12 cellular contexts compared by ENCODE assay signal in the genomic region with DNA sequence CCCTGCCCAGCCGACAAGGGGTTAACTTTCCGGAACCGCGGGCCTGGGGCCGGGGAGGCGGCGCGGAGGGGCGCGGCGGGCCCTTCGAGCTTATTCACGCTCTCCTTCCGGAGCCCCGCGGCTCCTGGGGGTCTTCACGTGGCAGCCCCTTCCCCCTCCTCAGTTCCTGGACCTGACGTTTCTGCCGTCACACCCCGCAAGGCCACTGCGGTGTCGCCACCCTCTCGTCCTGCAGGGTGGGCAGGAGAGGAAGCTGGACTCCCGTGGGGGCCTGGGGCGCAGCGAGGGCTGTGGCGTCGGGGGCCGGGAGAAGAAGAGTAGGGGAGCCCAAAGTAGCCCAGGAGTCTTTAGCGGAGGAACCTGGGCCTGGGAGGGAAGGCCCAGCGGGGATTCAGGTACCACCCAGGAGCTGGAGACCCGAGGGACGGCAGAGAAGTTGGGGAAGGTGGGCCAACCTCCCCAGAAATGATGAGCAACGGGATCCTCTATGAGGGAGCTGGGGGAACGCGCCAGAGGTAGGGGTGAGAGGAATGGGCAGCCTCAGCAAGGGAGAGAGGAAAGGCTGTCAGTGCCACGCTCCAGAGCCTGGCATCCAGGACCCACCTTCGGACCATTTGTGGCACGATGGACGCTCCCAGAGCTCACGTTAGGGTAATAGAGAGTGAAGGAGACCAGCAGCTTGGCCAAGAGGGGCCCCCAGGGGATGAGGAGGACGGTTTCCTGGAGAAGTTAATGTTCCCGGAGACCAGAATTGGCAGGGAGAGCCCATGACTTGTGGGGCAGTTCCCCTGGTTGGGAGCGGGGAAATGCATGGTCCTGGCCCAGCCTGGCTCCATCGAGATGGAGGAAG. TPM values are rescaled to one million over a fixed set of nuclear protein-coding genes. Genes with fewer than 3 reads are reported as not detected.
DNase-seq lines count a peak whose midpoint lies in the region; FAIRE-seq and TF ChIP-seq lines count a peak whose summit lies in the region.
"Had no signal": no experiment of that assay in that cellular context is flagged by ENCODE, and none has a peak within 500 bp of the region (broad histone marks: within the 10 kb centered on the region; RNA-seq: fewer than 3 reads in every experiment).

No MANE protein-coding gene starts in this region.

- H4K20me1 ChIP-seq in OCI-LY1 (ENCODE audit: insufficient read depth, low read length) (no peaks in the 10 kb centered on the region), smooth muscle cell (ENCODE audit: low read depth) (peaks cover 11% of the 10 kb centered on the region)

- H3K79me2 ChIP-seq in OCI-LY1 (ENCODE audit: insufficient read depth, low read length) (no peaks in the 10 kb centered on the region), smooth muscle cell (ENCODE audit: low read depth) (no peaks in the 10 kb centered on the region)

- DNase-seq in NCI-H82 (lab: John Stamatoyannopoulos, UW) (peak; percentile 61), NCI-H82 treated with DMSO at 0.1 percent for 48 hours (lab: John Stamatoyannopoulos, UW; ENCODE audit: unreplicated experiment) (no peak), left ventricle myocardium inferior (no peak), smooth muscle cell (lab: John Stamatoyannopoulos, UW; ENCODE audit: unreplicated experiment) (no peak), NCI-H2107 treated with DMSO at 0.1 percent for 48 hours (lab: John Stamatoyannopoulos, UW; ENCODE audit: unreplicated experiment) (no peak), hippocampal formation (lab: John Stamatoyannopoulos, UW) (no peak), RCC 7860 (ENCODE audit: low spot score) (no peak)
- DNase-seq: activated CD8-positive, alpha-beta memory T cell treated with anti-CD3 and anti-CD28 coated beads for 24 hours; NCI-H1092 had no signal

- intact Hi-C loops in left ventricle myocardium inferior (cut with micrococcal nuclease), result no loop called here

- H3F3A ChIP-seq in OCI-LY1 (ENCODE audit: insufficient read depth, low read length), result no peaks in the 10 kb centered on the region
- peaks cover 6% of the 10 kb centered on the region for H3F3A ChIP-seq in smooth muscle cell (ENCODE audit: low read depth)

- H3K4me3 ChIP-seq in OCI-LY1 (ENCODE audit: low read depth, low read length, poor library complexity, severe bottlenecking) (no peak overlapping the region), left ventricle myocardium inferior (peak overlapping the region; percentile 87), smooth muscle cell (peak overlapping the region; percentile 62)

- no peaks in the 10 kb centered on the region for H3K36me3 ChIP-seq in OCI-LY1 (ENCODE audit: insufficient read depth, low read length)
- no peaks in the 10 kb centered on the region for H3K36me3 ChIP-seq in left ventricle myocardium inferior
- H3K36me3 ChIP-seq in smooth muscle cell (ENCODE audit: low read depth), result no peaks in the 10 kb centered on the region

- H2AFZ ChIP-seq in OCI-LY1 (ENCODE audit: low read length), result no peak overlapping the region
- H2AFZ ChIP-seq in smooth muscle cell (ENCODE audit: low read depth), result no peak overlapping the region

- no peak for TF ChIP-seq CTCF in OCI-LY1 (IDR thresholded peaks at IDR 0.05; ENCODE audit: low read length)
- TF ChIP-seq CTCF in left ventricle myocardium inferior (IDR thresholded peaks at IDR 0.05; ENCODE audit: borderline replicate concordance), result no peak
- TF ChIP-seq CTCF in smooth muscle cell (IDR thresholded peaks at IDR 0.05; ENCODE audit: borderline replicate concordance, insufficient read depth, poor library complexity, severe bottlenecking), result no peak

- peaks cover 48% of the 10 kb centered on the region for H3K4me1 ChIP-seq in OCI-LY1 (ENCODE audit: insufficient read depth, low read length, severe bottlenecking)
- H3K4me1 ChIP-seq in left ventricle myocardium inferior, result peaks cover 60% of the 10 kb centered on the region
- H3K4me1 ChIP-seq in smooth muscle cell (ENCODE audit: low read depth), result peaks cover 23% of the 10 kb centered on the region

- FAIRE-seq in RCC 7860 (lab: Jason Lieb, UNC), result no peak
- FAIRE-seq: A204.1, keratinocyte had no signal

- no peak overlapping the region for H3K9ac ChIP-seq in OCI-LY1 (ENCODE audit: low read length)
- H3K9ac ChIP-seq in smooth muscle cell (ENCODE audit: low read depth), result peak overlapping the region; percentile 17

- WGBS in smooth muscle cell (ENCODE audit: low lambda C conversion rate), result 38% methylated on average over 33 of the region's 45 CpGs

- H3K27ac ChIP-seq in OCI-LY1 (ENCODE audit: low read depth, low read length, poor library complexity, severe bottlenecking) (no peak overlapping the region), left ventricle myocardium inferior (replicated peaks) (peak overlapping the region; percentile 27), smooth muscle cell (ENCODE audit: low read depth) (no peak overlapping the region)

- no peaks in the 10 kb centered on the region for H3K9me3 ChIP-seq in OCI-LY1 (ENCODE audit: low read length)
- H3K9me3 ChIP-seq in left ventricle myocardium inferior (replicated peaks), result no peaks in the 10 kb centered on the region
- H3K9me3 ChIP-seq in smooth muscle cell (replicated peaks; ENCODE audit: low read depth), result no peaks in the 10 kb centered on the region

- H3K4me2 ChIP-seq in OCI-LY1 (ENCODE audit: low read length), result 0 out of 2 replicates have a peak overlapping the region, but pooled peaks have one; percentile 58
- H3K4me2 ChIP-seq in smooth muscle cell, result peak overlapping the region; percentile 92

- H3K27me3 ChIP-seq in OCI-LY1 (ENCODE audit: insufficient read depth, low read length) (no peaks in the 10 kb centered on the region), left ventricle myocardium inferior (ENCODE audit: low read depth) (peaks cover 55% of the 10 kb centered on the region), smooth muscle cell (ENCODE audit: low read depth) (peaks cover 22% of the 10 kb centered on the region)

- no peaks in the 10 kb centered on the region for H3K9me2 ChIP-seq in OCI-LY1 (ENCODE audit: low read depth, low read length)

RNA-seq across cellular contexts. Expression of gene HIC1, which starts 3.3 kb away (rescaled TPM):
- 23.5 TPM for total RNA-seq in left ventricle myocardium inferior
- total RNA-seq in smooth muscle cell, result 2.6 and 2.9 TPM in 2 replicates
- polyA plus RNA-seq in smooth muscle cell, result 3.5 and 5.2 TPM in 2 replicates

RNA-seq across cellular contexts. Expression of gene OVCA2, which starts 9.8 kb away (rescaled TPM):
- total RNA-seq in left ventricle myocardium inferior (16.6 TPM), smooth muscle cell (42.6 and 46.7 TPM in 2 replicates)
- polyA plus RNA-seq in smooth muscle cell, result 47.6 and 59.5 TPM in 2 replicates

RNA-seq across cellular contexts. Expression of gene DPH1, which starts 21.7 kb away (rescaled TPM):
- total RNA-seq in left ventricle myocardium inferior (29.1 TPM), smooth muscle cell (15.9 and 18.1 TPM in 2 replicates)
- polyA plus RNA-seq in smooth muscle cell, result 33.6 and 46.6 TPM in 2 replicates

RNA-seq across cellular contexts. Expression of gene RTN4RL1, which starts 26.5 kb away (rescaled TPM):
- total RNA-seq in left ventricle myocardium inferior, result 4.0 TPM
- not detected in 2 replicates for total RNA-seq in smooth muscle cell
- not detected in 2 replicates for polyA plus RNA-seq in smooth muscle cell
